ENCODE assay signal across 8 cellular contexts in genomic region chr9:137017071-137017470, GRCh38. TPM values are rescaled to one million over a fixed set of nuclear protein-coding genes. Genes with fewer than 3 reads are reported as not detected.
"Had no signal": no experiment of that assay in that cellular context is flagged by ENCODE, and none has a peak within 500 bp of the region (broad histone marks: within the 10 kb centered on the region; RNA-seq: fewer than 3 reads in every experiment).

No MANE protein-coding gene starts in this region.

- ATAC-seq: GM23338, HCT116, HepG2 had no signal

- H3K4me2 ChIP-seq: GM23338 had no signal

- DNase-seq: H7, HFFc6 had no signal

- H2AFZ ChIP-seq: GM23338 had no signal

- H3K4me3 ChIP-seq: GM23338, HAP-1 had no signal

- H3K4me1 ChIP-seq: HAP-1 had no signal

- FAIRE-seq: HepG2 had no signal

- H3K9me3 ChIP-seq: HAP-1 had no signal

RNA-seq across cellular contexts. Expression of gene FUT7, which starts 14.8 kb away (rescaled TPM):
- total RNA-seq: GM23338, H4, H7, HepG2, HFFc6, HT1080 had no signal
- polyA plus RNA-seq: GM23338 had no signal

RNA-seq across cellular contexts. Expression of gene CLIC3, which starts 20.7 kb away (rescaled TPM):
- total RNA-seq: H7 had no signal
